In the genomic region with DNA sequence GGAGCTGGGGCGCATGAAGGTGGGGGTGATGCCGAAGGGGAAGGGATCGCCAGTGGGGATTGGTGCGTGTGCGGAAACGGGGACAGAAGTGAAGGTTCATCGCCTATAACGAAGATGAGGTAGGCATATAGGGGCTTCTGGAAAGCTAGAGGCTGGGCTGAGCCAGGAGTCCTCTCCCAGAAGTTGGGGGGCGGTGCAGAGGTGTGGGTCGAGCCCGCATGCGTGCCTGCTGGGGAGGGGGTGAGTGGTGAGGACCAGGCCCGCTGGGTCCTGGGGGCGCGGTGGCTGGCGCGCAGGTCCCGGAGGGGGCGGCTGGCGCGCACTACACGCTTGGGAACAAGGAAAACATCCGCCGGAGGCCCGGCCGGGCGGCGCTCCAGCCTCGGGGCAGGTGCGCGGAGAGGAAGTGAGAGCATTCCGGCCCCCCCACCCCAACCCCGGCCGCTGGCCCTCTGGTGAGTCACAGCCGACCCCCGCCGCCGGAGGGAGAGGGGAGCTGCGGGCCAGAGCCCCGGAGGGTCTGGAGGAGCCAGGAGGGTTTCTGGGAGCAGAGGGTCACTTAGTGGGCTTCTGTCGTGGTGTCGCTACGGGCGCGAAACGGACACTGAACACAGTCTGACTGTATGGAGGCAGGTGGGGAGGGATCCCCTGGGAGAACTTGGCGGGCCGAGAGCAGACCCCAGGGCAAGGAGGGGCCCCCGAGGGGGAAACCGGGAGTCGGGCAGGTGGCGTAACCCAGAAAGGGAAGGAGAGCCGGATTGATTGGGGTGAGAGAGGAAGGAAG, we compare ENCODE assay signal across 1 cellular context.
TF ChIP-seq lines count a peak whose summit lies in the region.

No MANE protein-coding gene starts in this region.

TF ChIP-seq in A549, 52 proteins besides CTCF, POLR2A, EP300 and RAD21 (continued from another document):
- TF ChIP-seq, protein P1, sequence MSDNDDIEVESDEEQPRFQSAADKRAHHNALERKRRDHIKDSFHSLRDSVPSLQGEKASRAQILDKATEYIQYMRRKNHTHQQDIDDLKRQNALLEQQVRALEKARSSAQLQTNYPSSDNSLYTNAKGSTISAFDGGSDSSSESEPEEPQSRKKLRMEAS (IDR thresholded peaks at IDR 0.05) = peak; percentile 65; the same call in 1 of the 2 replicates
- no peak for TF ChIP-seq JUNB (IDR thresholded peaks at IDR 0.05)
- TF ChIP-seq ZFP36 (IDR thresholded peaks at IDR 0.05; ENCODE audit: borderline replicate concordance, partially characterized antibody) = no peak
- 0 out of 2 replicates have a peak, but pooled peaks have one; percentile 36 for TF ChIP-seq MYC (IDR thresholded peaks at IDR 0.05; ENCODE audit: borderline replicate concordance, low read length)
- no peak for TF ChIP-seq GATA3 (IDR thresholded peaks at IDR 0.05; ENCODE audit: borderline replicate concordance)
- no peak; the same call in 1 of the 2 replicates for TF ChIP-seq HOXA7 (CRISPR knock-in tag; IDR thresholded peaks at IDR 0.05)
- TF ChIP-seq, protein P2, sequence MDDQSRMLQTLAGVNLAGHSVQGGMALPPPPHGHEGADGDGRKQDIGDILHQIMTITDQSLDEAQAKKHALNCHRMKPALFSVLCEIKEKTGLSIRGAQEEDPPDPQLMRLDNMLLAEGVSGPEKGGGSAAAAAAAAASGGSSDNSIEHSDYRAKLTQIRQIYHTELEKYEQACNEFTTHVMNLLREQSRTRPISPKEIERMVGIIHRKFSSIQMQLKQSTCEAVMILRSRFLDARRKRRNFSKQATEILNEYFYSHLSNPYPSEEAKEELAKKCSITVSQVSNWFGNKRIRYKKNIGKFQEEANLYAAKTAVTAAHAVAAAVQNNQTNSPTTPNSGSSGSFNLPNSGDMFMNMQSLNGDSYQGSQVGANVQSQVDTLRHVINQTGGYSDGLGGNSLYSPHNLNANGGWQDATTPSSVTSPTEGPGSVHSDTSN (IDR thresholded peaks at IDR 0.05) = peak; percentile 26; the same call in 1 of the 2 replicates
- no peak for TF ChIP-seq FOSL2 (IDR thresholded peaks at IDR 0.05)
- TF ChIP-seq FOSL2 (CRISPR knock-in tag; IDR thresholded peaks at IDR 0.05) = peak; percentile 56
- TF ChIP-seq PHF8 (IDR thresholded peaks at IDR 0.05; ENCODE audit: borderline replicate concordance, low read depth) = 0 out of 2 replicates have a peak, but pooled peaks have one; percentile 41
- peak; percentile 45 to 84; a peak in 3 of 5 replicates for TF ChIP-seq JUN (IDR thresholded peaks at IDR 0.05)
- TF ChIP-seq SMC3 (IDR thresholded peaks at IDR 0.05) = peak; percentile 49; the same call in 1 of the 3 replicates
- TF ChIP-seq, protein P3, sequence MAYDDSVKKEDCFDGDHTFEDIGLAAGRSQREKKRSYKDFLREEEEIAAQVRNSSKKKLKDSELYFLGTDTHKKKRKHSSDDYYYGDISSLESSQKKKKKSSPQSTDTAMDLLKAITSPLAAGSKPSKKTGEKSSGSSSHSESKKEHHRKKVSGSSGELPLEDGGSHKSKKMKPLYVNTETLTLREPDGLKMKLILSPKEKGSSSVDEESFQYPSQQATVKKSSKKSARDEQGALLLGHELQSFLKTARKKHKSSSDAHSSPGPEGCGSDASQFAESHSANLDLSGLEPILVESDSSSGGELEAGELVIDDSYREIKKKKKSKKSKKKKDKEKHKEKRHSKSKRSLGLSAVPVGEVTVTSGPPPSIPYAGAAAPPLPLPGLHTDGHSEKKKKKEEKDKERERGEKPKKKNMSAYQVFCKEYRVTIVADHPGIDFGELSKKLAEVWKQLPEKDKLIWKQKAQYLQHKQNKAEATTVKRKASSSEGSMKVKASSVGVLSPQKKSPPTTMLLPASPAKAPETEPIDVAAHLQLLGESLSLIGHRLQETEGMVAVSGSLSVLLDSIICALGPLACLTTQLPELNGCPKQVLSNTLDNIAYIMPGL (CRISPR knock-in tag; IDR thresholded peaks at IDR 0.05; ENCODE audit: borderline replicate concordance) = 0 out of 2 replicates have a peak, but pooled peaks have one; percentile 9
- TF ChIP-seq, protein P4, sequence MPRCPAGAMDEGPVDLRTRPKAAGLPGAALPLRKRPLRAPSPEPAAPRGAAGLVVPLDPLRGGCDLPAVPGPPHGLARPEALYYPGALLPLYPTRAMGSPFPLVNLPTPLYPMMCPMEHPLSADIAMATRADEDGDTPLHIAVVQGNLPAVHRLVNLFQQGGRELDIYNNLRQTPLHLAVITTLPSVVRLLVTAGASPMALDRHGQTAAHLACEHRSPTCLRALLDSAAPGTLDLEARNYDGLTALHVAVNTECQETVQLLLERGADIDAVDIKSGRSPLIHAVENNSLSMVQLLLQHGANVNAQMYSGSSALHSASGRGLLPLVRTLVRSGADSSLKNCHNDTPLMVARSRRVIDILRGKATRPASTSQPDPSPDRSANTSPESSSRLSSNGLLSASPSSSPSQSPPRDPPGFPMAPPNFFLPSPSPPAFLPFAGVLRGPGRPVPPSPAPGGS (IDR thresholded peaks at IDR 0.05) = peak; percentile 55; the same call in 2 of the 3 replicates
